Comparison of ENCODE assay signal across 1 cellular context in the genomic region with DNA sequence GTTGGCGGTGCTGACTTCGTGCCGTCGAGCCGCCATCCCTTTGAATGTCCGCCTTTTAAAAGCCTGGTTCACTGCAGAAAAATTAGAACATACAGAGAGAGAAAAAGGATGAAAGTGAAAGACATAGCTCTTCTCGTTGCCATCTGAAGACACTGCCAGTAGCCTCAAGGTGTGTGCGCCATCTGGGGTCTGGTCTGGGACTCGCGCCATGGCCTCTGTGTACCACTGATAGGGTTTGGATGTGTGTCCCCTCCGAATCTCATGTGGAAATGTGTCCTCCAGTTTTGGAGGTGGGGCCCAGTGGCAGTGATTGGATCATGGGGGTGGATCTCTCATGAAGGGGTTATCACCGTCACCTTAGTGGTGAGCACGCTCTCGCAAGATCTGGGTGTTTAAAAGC.
TF ChIP-seq lines count a peak whose summit lies in the region.

No MANE protein-coding gene starts in this region.

TF ChIP-seq in WTC11, 78 proteins besides CTCF, POLR2A, EP300 and RAD21 (continued from another document):
- TF ChIP-seq, protein P1, sequence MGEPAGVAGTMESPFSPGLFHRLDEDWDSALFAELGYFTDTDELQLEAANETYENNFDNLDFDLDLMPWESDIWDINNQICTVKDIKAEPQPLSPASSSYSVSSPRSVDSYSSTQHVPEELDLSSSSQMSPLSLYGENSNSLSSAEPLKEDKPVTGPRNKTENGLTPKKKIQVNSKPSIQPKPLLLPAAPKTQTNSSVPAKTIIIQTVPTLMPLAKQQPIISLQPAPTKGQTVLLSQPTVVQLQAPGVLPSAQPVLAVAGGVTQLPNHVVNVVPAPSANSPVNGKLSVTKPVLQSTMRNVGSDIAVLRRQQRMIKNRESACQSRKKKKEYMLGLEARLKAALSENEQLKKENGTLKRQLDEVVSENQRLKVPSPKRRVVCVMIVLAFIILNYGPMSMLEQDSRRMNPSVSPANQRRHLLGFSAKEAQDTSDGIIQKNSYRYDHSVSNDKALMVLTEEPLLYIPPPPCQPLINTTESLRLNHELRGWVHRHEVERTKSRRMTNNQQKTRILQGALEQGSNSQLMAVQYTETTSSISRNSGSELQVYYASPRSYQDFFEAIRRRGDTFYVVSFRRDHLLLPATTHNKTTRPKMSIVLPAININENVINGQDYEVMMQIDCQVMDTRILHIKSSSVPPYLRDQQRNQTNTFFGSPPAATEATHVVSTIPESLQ (CRISPR knock-in tag; IDR thresholded peaks at IDR 0.05), result no peak
- TF ChIP-seq KAT7 (CRISPR knock-in tag; IDR thresholded peaks at IDR 0.05; ENCODE audit: borderline replicate concordance) (no peak), ZBTB21 (CRISPR knock-in tag; IDR thresholded peaks at IDR 0.05; ENCODE audit: borderline replicate concordance) (no peak), MXD4 (CRISPR knock-in tag; IDR thresholded peaks at IDR 0.05; ENCODE audit: borderline replicate concordance) (no peak), SMAD3 (CRISPR knock-in tag; IDR thresholded peaks at IDR 0.05; ENCODE audit: borderline replicate concordance) (no peak), ELF4 (CRISPR knock-in tag; IDR thresholded peaks at IDR 0.05; ENCODE audit: low read depth) (no peak), NR3C1 (CRISPR knock-in tag; conservative IDR thresholded peaks at IDR 0.05; ENCODE audit: low read depth) (no peak), ZNF232 (CRISPR knock-in tag; IDR thresholded peaks at IDR 0.05) (no peak)
- TF ChIP-seq, protein P2, sequence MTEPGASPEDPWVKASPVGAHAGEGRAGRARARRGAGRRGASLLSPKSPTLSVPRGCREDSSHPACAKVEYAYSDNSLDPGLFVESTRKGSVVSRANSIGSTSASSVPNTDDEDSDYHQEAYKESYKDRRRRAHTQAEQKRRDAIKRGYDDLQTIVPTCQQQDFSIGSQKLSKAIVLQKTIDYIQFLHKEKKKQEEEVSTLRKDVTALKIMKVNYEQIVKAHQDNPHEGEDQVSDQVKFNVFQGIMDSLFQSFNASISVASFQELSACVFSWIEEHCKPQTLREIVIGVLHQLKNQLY (CRISPR knock-in tag; IDR thresholded peaks at IDR 0.05), result no peak
- TF ChIP-seq, protein P3, sequence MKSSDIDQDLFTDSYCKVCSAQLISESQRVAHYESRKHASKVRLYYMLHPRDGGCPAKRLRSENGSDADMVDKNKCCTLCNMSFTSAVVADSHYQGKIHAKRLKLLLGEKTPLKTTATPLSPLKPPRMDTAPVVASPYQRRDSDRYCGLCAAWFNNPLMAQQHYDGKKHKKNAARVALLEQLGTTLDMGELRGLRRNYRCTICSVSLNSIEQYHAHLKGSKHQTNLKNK (CRISPR knock-in tag; IDR thresholded peaks at IDR 0.05), result no peak
- TF ChIP-seq, protein P4, sequence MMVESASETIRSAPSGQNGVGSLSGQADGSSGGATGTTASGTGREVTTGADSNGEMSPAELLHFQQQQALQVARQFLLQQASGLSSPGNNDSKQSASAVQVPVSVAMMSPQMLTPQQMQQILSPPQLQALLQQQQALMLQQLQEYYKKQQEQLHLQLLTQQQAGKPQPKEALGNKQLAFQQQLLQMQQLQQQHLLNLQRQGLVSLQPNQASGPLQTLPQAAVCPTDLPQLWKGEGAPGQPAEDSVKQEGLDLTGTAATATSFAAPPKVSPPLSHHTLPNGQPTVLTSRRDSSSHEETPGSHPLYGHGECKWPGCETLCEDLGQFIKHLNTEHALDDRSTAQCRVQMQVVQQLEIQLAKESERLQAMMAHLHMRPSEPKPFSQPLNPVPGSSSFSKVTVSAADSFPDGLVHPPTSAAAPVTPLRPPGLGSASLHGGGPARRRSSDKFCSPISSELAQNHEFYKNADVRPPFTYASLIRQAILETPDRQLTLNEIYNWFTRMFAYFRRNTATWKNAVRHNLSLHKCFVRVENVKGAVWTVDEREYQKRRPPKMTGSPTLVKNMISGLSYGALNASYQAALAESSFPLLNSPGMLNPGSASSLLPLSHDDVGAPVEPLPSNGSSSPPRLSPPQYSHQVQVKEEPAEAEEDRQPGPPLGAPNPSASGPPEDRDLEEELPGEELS (CRISPR knock-in tag; IDR thresholded peaks at IDR 0.05), result no peak
TF ChIP-seq in WTC11: peak in this region for 0.
